In the genomic region with DNA sequence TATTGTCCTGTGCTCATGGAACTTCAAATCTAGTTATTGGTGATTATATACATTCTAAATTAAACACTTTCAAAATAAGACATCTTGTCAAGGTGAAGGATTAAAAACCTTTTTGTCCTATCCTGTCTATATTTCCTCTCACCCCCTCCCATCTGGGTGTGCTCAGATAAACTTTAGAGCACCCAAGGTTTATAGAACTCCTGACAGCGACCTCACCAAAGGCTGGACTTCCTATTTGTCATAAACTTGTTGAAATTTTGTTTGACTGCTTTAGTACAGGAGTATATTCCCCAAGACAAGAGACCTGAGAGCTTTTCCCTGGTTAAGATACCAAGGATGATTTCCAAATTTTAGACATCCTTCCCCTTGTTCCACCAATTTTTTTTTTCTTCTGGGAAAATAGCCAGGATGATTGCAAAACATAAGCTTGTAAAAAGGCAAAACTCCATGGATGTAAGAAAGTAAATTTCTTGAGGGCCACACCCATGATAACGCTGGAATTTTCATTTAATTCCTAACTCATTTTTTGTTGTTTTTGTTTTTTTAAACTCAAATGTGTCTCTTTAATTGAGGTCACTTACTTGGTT, we compare ENCODE assay signal across 12 cellular contexts. TPM values are rescaled to one million over a fixed set of nuclear protein-coding genes. Genes with fewer than 3 reads are reported as not detected.
DNase-seq lines count a peak whose midpoint lies in the region; ATAC-seq and TF ChIP-seq lines count a peak whose summit lies in the region.
"Had no signal": no experiment of that assay in that cellular context is flagged by ENCODE, and none has a peak within 500 bp of the region (broad histone marks: within the 10 kb centered on the region; RNA-seq: fewer than 3 reads in every experiment).

No MANE protein-coding gene starts in this region.

- DNase-seq in AG09309 (ENCODE audit: low read depth) (peak; percentile 79), LHCN-M2 (ENCODE audit: low read depth) (peak; percentile 72), endodermal cell (no peak), putamen (ENCODE audit: low spot score) (no peak), RPMI8226 (no peak), mucosa of gallbladder (ENCODE audit: low spot score) (no peak)
- DNase-seq: central memory CD4-positive, alpha-beta T cell; NCI-H2081 treated with DMSO at 0.1 percent for 48 hours; stimulated activated naive CD8-positive, alpha-beta T cell treated with anti-CD3 and anti-CD28 coated beads, Interleukin-15, Interleukin-2, amounts not matched to agents 100 U/mL and 50 U/mL, for 24 hours had no signal

- H3K27ac Mint-ChIP-seq in endodermal cell: no peak overlapping the region

- no peak overlapping the region for H3K27ac ChIP-seq in endodermal cell (ENCODE audit: low read depth, low read length)
- H3K27ac ChIP-seq: C4-2B had no signal

- H3K27me3 Mint-ChIP-seq in endodermal cell (ENCODE audit: insufficient read depth): no peaks in the 10 kb centered on the region

- 65 to 89% methylated on average over 1 to 2 of the region's 2 CpGs for WGBS in endodermal cell (ENCODE audit: insufficient coverage in 1 of 2, insufficient read length in 1 of 2), 2 experiments

- TF ChIP-seq CTCF in AG09309 (IDR thresholded peaks at IDR 0.05; ENCODE audit: control insufficient read depth, insufficient read depth, low read depth, low read length, missing control alignments) (no peak), endodermal cell (conservative IDR thresholded peaks at IDR 0.05) (no peak)

- H3K9me3 ChIP-seq in endodermal cell (ENCODE audit: control insufficient read depth, low read length) (no peaks in the 10 kb centered on the region), mucosa of stomach (ENCODE audit: control insufficient read depth, low read length) (no peaks in the 10 kb centered on the region)

- no peak overlapping the region for H3K9ac ChIP-seq in endodermal cell (ENCODE audit: extremely low read depth, low read length, poor library complexity, severe bottlenecking)
- H3K9ac ChIP-seq in mucosa of stomach (ENCODE audit: low read length): peak overlapping the region; percentile 18

- H3K4me3 ChIP-seq in AG09309 (ENCODE audit: control insufficient read depth, low read depth, low read length) (no peak overlapping the region), endodermal cell (ENCODE audit: low read length) (peak overlapping the region; percentile 22), mucosa of stomach (ENCODE audit: low read length) (no peak overlapping the region)

- no peak for ATAC-seq in GM21576 (IDR thresholded peaks at IDR 0.05; ENCODE audit: unreplicated experiment)

- H3K4me1 Mint-ChIP-seq in endodermal cell: peaks cover 64% of the 10 kb centered on the region

- no peaks in the 10 kb centered on the region for H3K9me3 Mint-ChIP-seq in endodermal cell

- H3K36me3 Mint-ChIP-seq in endodermal cell (ENCODE audit: low read depth): no peaks in the 10 kb centered on the region

- H3K36me3 ChIP-seq in endodermal cell (ENCODE audit: control insufficient read depth, insufficient read depth, low read length): no peaks in the 10 kb centered on the region
- no peaks in the 10 kb centered on the region for H3K36me3 ChIP-seq in mucosa of stomach (ENCODE audit: control insufficient read depth, insufficient read depth, low read length)

- H3K4me1 ChIP-seq in endodermal cell (ENCODE audit: control insufficient read depth, insufficient read depth, low read length) (peaks cover 20% of the 10 kb centered on the region), mucosa of stomach (ENCODE audit: control insufficient read depth, insufficient read depth, low read length) (peaks cover 44% of the 10 kb centered on the region)

- H3K27me3 ChIP-seq in endodermal cell (ENCODE audit: control insufficient read depth, insufficient read depth, low read length, poor library complexity, severe bottlenecking) (no peaks in the 10 kb centered on the region), mucosa of stomach (ENCODE audit: control insufficient read depth, insufficient read depth, low read length) (no peaks in the 10 kb centered on the region)

- no peak overlapping the region for H3K4me3 Mint-ChIP-seq in endodermal cell

RNA-seq across cellular contexts. Expression of a gene that starts 33.0 kb away (rescaled TPM):
- total RNA-seq in LHCN-M2 (2014; rRNA removed) (5.5 and 5.6 TPM in 2 replicates), endodermal cell (10 to 100 TPM; 28.7 to 31.6 TPM), mucosa of gallbladder (38.6 TPM)
- 4.3 TPM for polyA plus RNA-seq in LHCN-M2 (2012)
- polyA plus RNA-seq in endodermal cell (2013, experiment 1 of 2): 8.4 TPM
- polyA plus RNA-seq in endodermal cell (2013, experiment 2 of 2): 8.3 TPM

Comparison
In these comparisons a context has a peak if more than half of its experiments do, and no peak if none do; other contexts are left out.
1. DNase-seq: peak in AG09309 (single experiment) and LHCN-M2 (single experiment); none in endodermal cell (single experiment), putamen (single experiment), RPMI8226 (single experiment) and mucosa of gallbladder (single experiment).